In the genomic region with DNA sequence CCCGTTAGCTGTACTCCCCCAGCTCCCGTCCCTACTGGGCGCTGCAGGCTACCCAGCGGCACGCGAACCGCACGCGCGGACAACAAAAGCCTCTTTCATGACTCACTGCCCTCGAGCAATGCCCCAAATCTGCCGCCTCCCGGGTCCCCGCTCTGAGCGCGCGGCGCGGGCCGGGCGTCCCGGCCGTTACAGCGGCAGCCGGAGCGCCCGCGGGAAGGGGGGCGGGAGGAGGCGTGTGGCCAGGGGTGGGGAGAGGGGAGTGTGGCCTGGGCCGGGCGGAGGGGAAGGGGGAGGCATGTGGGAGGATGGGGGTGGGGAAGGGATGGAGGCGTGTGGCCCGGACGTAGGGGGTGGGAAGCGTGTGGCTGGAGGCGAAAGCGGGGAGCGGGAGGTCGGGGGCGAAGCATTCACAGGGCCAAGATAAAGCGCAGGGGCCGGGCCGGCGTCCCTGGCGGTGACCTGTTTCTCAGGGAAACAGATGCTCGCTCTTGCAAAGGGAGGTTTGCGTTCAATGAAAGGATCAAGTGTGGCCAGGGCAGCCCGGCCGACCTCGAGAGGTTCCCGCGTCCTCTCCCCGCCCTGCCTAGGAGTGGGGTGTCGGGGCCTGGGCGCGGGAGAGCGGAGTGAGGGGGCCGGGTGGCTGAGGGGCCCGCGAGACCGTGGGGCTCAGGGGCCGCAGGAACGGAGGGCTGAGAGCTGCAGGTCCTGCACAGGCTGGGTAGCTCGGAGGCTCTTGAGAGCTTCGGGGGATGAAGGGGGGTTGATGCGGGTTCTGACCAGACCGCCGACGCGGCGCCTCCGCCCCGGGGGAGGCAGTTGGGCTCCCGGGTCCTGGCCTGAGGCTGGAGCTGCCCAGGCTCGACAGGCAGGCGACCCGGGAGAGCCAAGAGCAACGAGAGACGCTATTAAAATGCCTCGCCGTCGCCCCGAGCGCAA, we compare ENCODE assay signal across 1 cellular context.
TF ChIP-seq lines count a peak whose summit lies in the region.

No MANE protein-coding gene starts in this region.

TF ChIP-seq in HCT116, 20 proteins besides CTCF, POLR2A, EP300 and RAD21 (continued from another document):
- TF ChIP-seq, protein P1, sequence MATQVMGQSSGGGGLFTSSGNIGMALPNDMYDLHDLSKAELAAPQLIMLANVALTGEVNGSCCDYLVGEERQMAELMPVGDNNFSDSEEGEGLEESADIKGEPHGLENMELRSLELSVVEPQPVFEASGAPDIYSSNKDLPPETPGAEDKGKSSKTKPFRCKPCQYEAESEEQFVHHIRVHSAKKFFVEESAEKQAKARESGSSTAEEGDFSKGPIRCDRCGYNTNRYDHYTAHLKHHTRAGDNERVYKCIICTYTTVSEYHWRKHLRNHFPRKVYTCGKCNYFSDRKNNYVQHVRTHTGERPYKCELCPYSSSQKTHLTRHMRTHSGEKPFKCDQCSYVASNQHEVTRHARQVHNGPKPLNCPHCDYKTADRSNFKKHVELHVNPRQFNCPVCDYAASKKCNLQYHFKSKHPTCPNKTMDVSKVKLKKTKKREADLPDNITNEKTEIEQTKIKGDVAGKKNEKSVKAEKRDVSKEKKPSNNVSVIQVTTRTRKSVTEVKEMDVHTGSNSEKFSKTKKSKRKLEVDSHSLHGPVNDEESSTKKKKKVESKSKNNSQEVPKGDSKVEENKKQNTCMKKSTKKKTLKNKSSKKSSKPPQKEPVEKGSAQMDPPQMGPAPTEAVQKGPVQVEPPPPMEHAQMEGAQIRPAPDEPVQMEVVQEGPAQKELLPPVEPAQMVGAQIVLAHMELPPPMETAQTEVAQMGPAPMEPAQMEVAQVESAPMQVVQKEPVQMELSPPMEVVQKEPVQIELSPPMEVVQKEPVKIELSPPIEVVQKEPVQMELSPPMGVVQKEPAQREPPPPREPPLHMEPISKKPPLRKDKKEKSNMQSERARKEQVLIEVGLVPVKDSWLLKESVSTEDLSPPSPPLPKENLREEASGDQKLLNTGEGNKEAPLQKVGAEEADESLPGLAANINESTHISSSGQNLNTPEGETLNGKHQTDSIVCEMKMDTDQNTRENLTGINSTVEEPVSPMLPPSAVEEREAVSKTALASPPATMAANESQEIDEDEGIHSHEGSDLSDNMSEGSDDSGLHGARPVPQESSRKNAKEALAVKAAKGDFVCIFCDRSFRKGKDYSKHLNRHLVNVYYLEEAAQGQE (IDR thresholded peaks at IDR 0.05; ENCODE audit: low read depth), result no peak
- TF ChIP-seq CEBPB (IDR thresholded peaks at IDR 0.05; ENCODE audit: low read depth), result no peak
- TF ChIP-seq EZH2 (IDR thresholded peaks at IDR 0.05), result no peak
- TF ChIP-seq FOSL1 (IDR thresholded peaks at IDR 0.05; ENCODE audit: low read depth), result peak; percentile 43
- TF ChIP-seq EZH2phosphoT487 (IDR thresholded peaks at IDR 0.05; ENCODE audit: borderline replicate concordance), result no peak
- peak; percentile 62 for TF ChIP-seq TCF7L2 (IDR thresholded peaks at IDR 0.05; ENCODE audit: borderline replicate concordance, extremely low read depth, insufficient read depth, insufficient read length)
- no peak for TF ChIP-seq POLR2AphosphoS5 (IDR thresholded peaks at IDR 0.05; ENCODE audit: low read depth, low read length)
- TF ChIP-seq, protein P2, sequence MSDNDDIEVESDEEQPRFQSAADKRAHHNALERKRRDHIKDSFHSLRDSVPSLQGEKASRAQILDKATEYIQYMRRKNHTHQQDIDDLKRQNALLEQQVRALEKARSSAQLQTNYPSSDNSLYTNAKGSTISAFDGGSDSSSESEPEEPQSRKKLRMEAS (IDR thresholded peaks at IDR 0.05), result 0 out of 2 replicates have a peak, but pooled peaks have one; percentile 26
- TF ChIP-seq EGR1 (IDR thresholded peaks at IDR 0.05; ENCODE audit: low read depth), result no peak
TF ChIP-seq in HCT116: peak in this region for 3.
